Comparison of ENCODE assay signal across 8 cellular contexts in genomic region chr2:32064021-32064678, GRCh38. TPM values are rescaled to one million over a fixed set of nuclear protein-coding genes. Genes with fewer than 3 reads are reported as not detected.
DNase-seq lines count a peak whose midpoint lies in the region; ATAC-seq and TF ChIP-seq lines count a peak whose summit lies in the region.

No MANE protein-coding gene starts in this region.

- TF ChIP-seq EP300 in SK-N-SH (IDR thresholded peaks at IDR 0.05; ENCODE audit: borderline replicate concordance in 1 of 2, low read depth in 1 of 2, low read length in 1 of 2) = no peak

- peak overlapping the region; percentile 74 for H3K9ac ChIP-seq in SK-N-SH

- H3K4me2 ChIP-seq in SK-N-SH = peak overlapping the region; percentile 78

- WGBS in SK-N-SH (ENCODE audit: low lambda C conversion rate) = 4% methylated on average over 21 of the region's 41 CpGs
- WGBS in ectodermal cell, 2 experiments = 1 to 2% methylated on average over 41 of the region's 41 CpGs

- H2AFZ ChIP-seq in SK-N-SH (ENCODE audit: low read depth) = peak overlapping the region; percentile 66; the same call in 1 of the 2 replicates

- H3K9me2 ChIP-seq in SK-N-SH = no peaks in the 10 kb centered on the region

- intact Hi-C loops in upper lobe of right lung (cut with DNase I) = no loop called here

- POLR2A ChIA-PET in SK-N-SH (lab: Yijun Ruan, JAX) = interaction anchor here (0.6 to 3.0 kb wide), 6 partner anchors 9 to 1201 kb away, joined by 3 to 58 read pairs (median 9); partner anchors contain the start of genes DPY30, MEMO1 and SLC30A6

- H3K79me2 ChIP-seq in SK-N-SH (ENCODE audit: insufficient read depth) = peaks cover 42% of the 10 kb centered on the region

- peak; percentile 2 for ATAC-seq in GM18499 (IDR thresholded peaks at IDR 0.05; ENCODE audit: insufficient read depth, unreplicated experiment)
- peak; percentile 17 for ATAC-seq in HG03280 (IDR thresholded peaks at IDR 0.05; ENCODE audit: unreplicated experiment)
- ATAC-seq in upper lobe of right lung = peak; percentile 5

- H3K9me3 ChIP-seq in SK-N-SH (no peaks in the 10 kb centered on the region), ectodermal cell (ENCODE audit: control insufficient read depth, low read length) (no peaks in the 10 kb centered on the region), mononuclear cell (ENCODE audit: low read depth, low read length) (no peaks in the 10 kb centered on the region), upper lobe of right lung (no peaks in the 10 kb centered on the region)

- H3K27ac ChIP-seq in SK-N-SH (ENCODE audit: low read depth in 2 of 2, low read length in 1 of 2) (peak overlapping the region; percentile 85 to 88), ectodermal cell (ENCODE audit: insufficient read depth, low read depth, low read length, poor library complexity, severe bottlenecking) (peak overlapping the region; percentile 92), upper lobe of right lung (peak overlapping the region; percentile 85)

- H3K4me1 ChIP-seq in SK-N-SH (ENCODE audit: control insufficient read depth in 1 of 2, insufficient read depth in 2 of 2, low read depth in 1 of 2, low read length in 1 of 2) (peaks cover 9 to 10% of the 10 kb centered on the region in 2 experiments; a peak in 3 of 4 replicates), ectodermal cell (ENCODE audit: control insufficient read depth, insufficient read depth, low read length) (no peaks in the 10 kb centered on the region), mononuclear cell (ENCODE audit: insufficient read depth, low read length) (peaks cover 40% of the 10 kb centered on the region), upper lobe of right lung (peaks cover 17% of the 10 kb centered on the region)

- TF ChIP-seq RAD21 in SK-N-SH (IDR thresholded peaks at IDR 0.05; ENCODE audit: low read length) = no peak

- CTCF ChIA-PET in SK-N-SH (lab: Yijun Ruan, JAX) = interaction anchor here (1.0 to 3.5 kb wide), 8 partner anchors 9 to 102 kb away, joined by 3 to 13 read pairs (median 6); partner anchors contain the start of genes DPY30 and SLC30A6

- peaks cover 7% of the 10 kb centered on the region for H3F3A ChIP-seq in SK-N-SH (replicated peaks; ENCODE audit: insufficient read depth)

- H3K27me3 ChIP-seq in SK-N-SH (ENCODE audit: insufficient read depth) (no peaks in the 10 kb centered on the region), ectodermal cell (ENCODE audit: control insufficient read depth, insufficient read depth, low read length, poor library complexity, severe bottlenecking) (no peaks in the 10 kb centered on the region), mononuclear cell (ENCODE audit: insufficient read depth, low read length) (no peaks in the 10 kb centered on the region), upper lobe of right lung (no peaks in the 10 kb centered on the region)

- TF ChIP-seq CTCF in SK-N-SH (IDR thresholded peaks at IDR 0.05) (no peak), upper lobe of right lung (IDR thresholded peaks at IDR 0.05) (no peak)

- H4K20me1 ChIP-seq in SK-N-SH (ENCODE audit: insufficient read depth) = no peaks in the 10 kb centered on the region

- peaks cover 0 to 3% of the 10 kb centered on the region in 2 experiments for H3K36me3 ChIP-seq in SK-N-SH (replicated peaks in 1 of 2; ENCODE audit: control insufficient read depth in 1 of 2, insufficient read depth in 2 of 2, low read length in 1 of 2)
- H3K36me3 ChIP-seq in ectodermal cell (ENCODE audit: control insufficient read depth, insufficient read depth, low read length) = no peaks in the 10 kb centered on the region
- no peaks in the 10 kb centered on the region for H3K36me3 ChIP-seq in upper lobe of right lung

- peak; percentile 19 for DNase-seq in A172 (ENCODE audit: low spot score)
- peak; percentile 55 for DNase-seq in SK-N-SH
- DNase-seq in upper lobe of right lung = no peak
- no peak for DNase-seq in NCI-H2107 treated with DMSO at 0.1 percent for 48 hours (lab: John Stamatoyannopoulos, UW; ENCODE audit: unreplicated experiment)

- H3K4me3 ChIP-seq in SK-N-SH (ENCODE audit: low read depth in 2 of 2, low read length in 1 of 2) = peak overlapping the region; percentile 65 to 79
- peak overlapping the region; percentile 82 for H3K4me3 ChIP-seq in ectodermal cell (ENCODE audit: insufficient read depth, low read depth, low read length)
- H3K4me3 ChIP-seq in mononuclear cell (ENCODE audit: low read length) = peak overlapping the region; percentile 99
- peak overlapping the region; percentile 90 for H3K4me3 ChIP-seq in upper lobe of right lung

TF ChIP-seq in SK-N-SH, 30 proteins besides CTCF, POLR2A, EP300 and RAD21:
- TF ChIP-seq TCF12 (IDR thresholded peaks at IDR 0.05) = no peak
- 0 out of 2 replicates have a peak, but pooled peaks have one; percentile 11 for TF ChIP-seq NRF1 (IDR thresholded peaks at IDR 0.05; ENCODE audit: low read depth, low read length)

RNA-seq across cellular contexts. Expression of gene SPAST, which starts 0.8 kb away (rescaled TPM):
- total RNA-seq in A172 (2014; rRNA removed; shearing (Covaris generic)) = 33.9 and 37.6 TPM in 2 replicates
- polyA plus RNA-seq in SK-N-SH (2012; rRNA removed) = 6.1 and 6.8 TPM in 2 replicates
- 10.6 and 12.7 TPM in 2 replicates for polyA plus RNA-seq in SK-N-SH (2012; cell fraction: cytosol; rRNA removed)
- 3.1 and 4.9 TPM in 2 replicates for polyA plus RNA-seq in SK-N-SH (2012; cell fraction: nucleus; rRNA removed)
- polyA plus RNA-seq in ectodermal cell (2013, experiment 1 of 4) = 33.5 TPM
- polyA plus RNA-seq in ectodermal cell (2013, experiment 2 of 4) = 35.6 TPM
- polyA plus RNA-seq in ectodermal cell (2013, experiment 3 of 4) = 32.3 TPM
- 33.6 TPM for polyA plus RNA-seq in ectodermal cell (2013, experiment 4 of 4)
- total RNA-seq in mononuclear cell (47.3 TPM), upper lobe of right lung (15.1 TPM)

RNA-seq across cellular contexts. Expression of gene DPY30, which starts 24.5 kb away (rescaled TPM):
- total RNA-seq in A172 (2014; rRNA removed; shearing (Covaris generic)) = 178 and 233 TPM in 2 replicates
- 130 and 155 TPM in 2 replicates for polyA plus RNA-seq in SK-N-SH (2012; rRNA removed)
- polyA plus RNA-seq in SK-N-SH (2012; cell fraction: cytosol; rRNA removed) = 174 and 220 TPM in 2 replicates
- polyA plus RNA-seq in SK-N-SH (2012; cell fraction: nucleus; rRNA removed) = 35.9 and 39.7 TPM in 2 replicates
- polyA plus RNA-seq in ectodermal cell (2013, experiment 1 of 4) = 129 TPM
- polyA plus RNA-seq in ectodermal cell (2013, experiment 2 of 4) = 123 TPM
- 144 TPM for polyA plus RNA-seq in ectodermal cell (2013, experiment 3 of 4)
- 149 TPM for polyA plus RNA-seq in ectodermal cell (2013, experiment 4 of 4)
- 9.3 TPM for total RNA-seq in mononuclear cell
- total RNA-seq in upper lobe of right lung = 53.7 TPM

RNA-seq across cellular contexts. Expression of gene MEMO1, which starts 53.3 kb away (rescaled TPM):
- 79.9 and 94.7 TPM in 2 replicates for total RNA-seq in A172 (2014; rRNA removed; shearing (Covaris generic))
- polyA plus RNA-seq in SK-N-SH (2012; rRNA removed) = 54.3 and 66.7 TPM in 2 replicates
- polyA plus RNA-seq in SK-N-SH (2012; cell fraction: cytosol; rRNA removed) = 64.9 TPM in 2 replicates
- polyA plus RNA-seq in SK-N-SH (2012; cell fraction: nucleus; rRNA removed) = 27.5 and 56.0 TPM in 2 replicates
- 61.5 TPM for polyA plus RNA-seq in ectodermal cell (2013, experiment 1 of 4)
- polyA plus RNA-seq in ectodermal cell (2013, experiment 2 of 4) = 61.7 TPM
- 53.8 TPM for polyA plus RNA-seq in ectodermal cell (2013, experiment 3 of 4)
- polyA plus RNA-seq in ectodermal cell (2013, experiment 4 of 4) = 57.8 TPM
- 41.7 TPM for total RNA-seq in mononuclear cell
- 32.2 TPM for total RNA-seq in upper lobe of right lung

Comparison
In these comparisons a context has a peak if more than half of its experiments do, and no peak if none do; other contexts are left out.
1. DNase-seq: peak in A172 (single experiment) and SK-N-SH (single experiment); none in upper lobe of right lung (single experiment) and NCI-H2107 treated with DMSO at 0.1 percent for 48 hours (single experiment).
2. Peak in every context shown above with its lines, with median percentiles within 50 percentile points of each other: ATAC-seq, H3K27ac ChIP-seq and H3K4me3 ChIP-seq.